Comparison of ENCODE assay signal across 12 cellular contexts in genomic region chr2:1866402-1867091, GRCh38.
"Had no signal": no experiment of that assay in that cellular context is flagged by ENCODE, and none has a peak within 500 bp of the region (broad histone marks: within the 10 kb centered on the region; RNA-seq: fewer than 3 reads in every experiment).

No MANE protein-coding gene starts in this region.

- H3K9ac ChIP-seq: parathyroid adenoma had no signal

- H3K4me1 ChIP-seq: heart left ventricle, left lung, parathyroid adenoma, stomach, vagina had no signal

- DNase-seq: amniotic stem cell; brain microvascular endothelial cell; foreskin melanocyte; heart left ventricle; left lung; stimulated activated CD4-positive, alpha-beta T cell treated with anti-CD3 and anti-CD28 coated beads, Interleukin-15, amount 100 ng/mL, for 24 hours; stimulated activated CD4-positive, alpha-beta T cell treated with anti-CD3 and anti-CD28 coated beads, Interleukin-4, amount 100 ng/mL, for 24 hours; stomach had no signal

- H3K9me3 Mint-ChIP-seq: activated naive CD4-positive, alpha-beta T cell treated with anti-CD3 and anti-CD28 coated beads, Interleukin-2, amount 50 U/mL, for 24 hours; memory B cell had no signal

- H3K27ac ChIP-seq: brain microvascular endothelial cell, heart left ventricle, left lung, parathyroid adenoma, stomach, vagina had no signal

- H3K79me2 ChIP-seq: parathyroid adenoma had no signal

- ATAC-seq: heart left ventricle, left lung had no signal

- H3K4me1 Mint-ChIP-seq: activated naive CD4-positive, alpha-beta T cell treated with anti-CD3 and anti-CD28 coated beads, Interleukin-2, amount 50 U/mL, for 24 hours had no signal

- H3K4me3 ChIP-seq: heart left ventricle, left lung, stomach, vagina had no signal

- H3K4me3 Mint-ChIP-seq: activated naive CD4-positive, alpha-beta T cell treated with anti-CD3 and anti-CD28 coated beads, Interleukin-2, amount 50 U/mL, for 24 hours; memory B cell had no signal

- H3K27ac Mint-ChIP-seq: activated naive CD4-positive, alpha-beta T cell treated with anti-CD3 and anti-CD28 coated beads, Interleukin-2, amount 50 U/mL, for 24 hours; memory B cell had no signal

- H3K36me3 Mint-ChIP-seq: activated naive CD4-positive, alpha-beta T cell treated with anti-CD3 and anti-CD28 coated beads, Interleukin-2, amount 50 U/mL, for 24 hours; memory B cell had no signal

- H2AFZ ChIP-seq: parathyroid adenoma had no signal

- H3K36me3 ChIP-seq: brain microvascular endothelial cell, heart left ventricle, left lung, stomach, vagina had no signal

- H3K9me3 ChIP-seq: heart left ventricle, left lung, stomach, vagina had no signal

- H3K27me3 ChIP-seq: vagina had no signal
